9 cellular contexts compared by ENCODE assay signal in genomic region chr4:147590249-147590920, GRCh38. TPM values are rescaled to one million over a fixed set of nuclear protein-coding genes. Genes with fewer than 3 reads are reported as not detected.
DNase-seq lines count a peak whose midpoint lies in the region; ATAC-seq and TF ChIP-seq lines count a peak whose summit lies in the region.
"Had no signal": no experiment of that assay in that cellular context is flagged by ENCODE, and none has a peak within 500 bp of the region (broad histone marks: within the 10 kb centered on the region; RNA-seq: fewer than 3 reads in every experiment).

No MANE protein-coding gene starts in this region.

- no peaks in the 10 kb centered on the region for H3K79me2 ChIP-seq in Loucy (ENCODE audit: insufficient read depth, low read length)

- H3K4me1 Mint-ChIP-seq in CD14-positive monocyte (no peaks in the 10 kb centered on the region), T-cell (peaks cover 0 to 4% (median 0%) of the 10 kb centered on the region in 3 donors)

- no peaks in the 10 kb centered on the region for H3K36me3 ChIP-seq in Loucy (ENCODE audit: insufficient read depth, low read length)

- H4K20me1 ChIP-seq in Loucy (ENCODE audit: insufficient read depth, low read length, poor library complexity, severe bottlenecking) = no peaks in the 10 kb centered on the region

- H3K9ac ChIP-seq in Loucy (ENCODE audit: low read depth, low read length, poor library complexity, severe bottlenecking) = no peak overlapping the region

- H3K4me3 ChIP-seq in Loucy (ENCODE audit: low read length, poor library complexity, severe bottlenecking) = no peak overlapping the region

- POLR2A ChIA-PET in T-cell (lab: Charles Lee) = no interaction called here

- CTCF ChIA-PET in T-cell (lab: Charles Lee) = interaction anchor here (0.7 to 2.6 kb wide), 7 partner anchors 26 to 1269 kb away, joined by 3 to 20 read pairs (median 4); partner anchors contain the start of gene TMEM184C (in 1 of the 2)

- intact Hi-C loops in CD14-positive monocyte (cut with micrococcal nuclease) = no loop called here

- H3K27me3 Mint-ChIP-seq in CD14-positive monocyte (ENCODE audit: low read depth in 3 of 3) = peaks cover 0 to 6% (median 0%) of the 10 kb centered on the region in 3 donors
- H3K27me3 Mint-ChIP-seq in T-cell = peaks cover 2 to 8% of the 10 kb centered on the region in 2 donors

- H3K27ac Mint-ChIP-seq in CD14-positive monocyte (no peak overlapping the region), T-cell (no peak overlapping the region)
- H3K27ac Mint-ChIP-seq: IgD-negative memory B cell had no signal

- no peaks in the 10 kb centered on the region for H3K9me3 ChIP-seq in Loucy (ENCODE audit: insufficient read depth, low read depth, low read length)

- H3K4me1 ChIP-seq in Loucy (ENCODE audit: insufficient read depth, low read length, poor library complexity, severe bottlenecking) = no peaks in the 10 kb centered on the region

- no peaks in the 10 kb centered on the region for H3K36me3 Mint-ChIP-seq in CD14-positive monocyte
- H3K36me3 Mint-ChIP-seq in T-cell = no peaks in the 10 kb centered on the region
- H3K36me3 Mint-ChIP-seq: IgD-negative memory B cell had no signal

- no peak overlapping the region for H3K4me2 ChIP-seq in Loucy (ENCODE audit: low read depth, low read length, poor library complexity, severe bottlenecking)

- no peaks in the 10 kb centered on the region for H3K9me2 ChIP-seq in Loucy (replicated peaks; ENCODE audit: low read depth, low read length)

- DNase-seq in CD14-positive monocyte (ENCODE audit: low spot score) (no peak), T-cell (peak in 27 of 34 experiments; percentile 1 to 37 (median 20)), caudate nucleus (lab: John Stamatoyannopoulos, UW) (peak in 51 of 61 donors; percentile 0 to 69 (median 23)), kidney tubule cell (ENCODE audit: low spot score) (peak; percentile 68)
- DNase-seq in stimulated activated CD4-positive, alpha-beta T cell treated with anti-CD3 and anti-CD28 coated beads, TNF-alpha, amount 100 ng/mL, for 48 hours (ENCODE audit: low read depth in 3 of 3) = peak; percentile 4 to 31 (median 8)

- no peak for TF ChIP-seq POLR2A in GM18505 (IDR thresholded peaks at IDR 0.05; ENCODE audit: borderline replicate concordance, extremely low read depth, insufficient read depth, insufficient read length)

- H3K27me3 ChIP-seq in Loucy (ENCODE audit: insufficient read depth, low read length, poor library complexity, severe bottlenecking) = no peaks in the 10 kb centered on the region

- ATAC-seq in GM19351 (IDR thresholded peaks at IDR 0.05; ENCODE audit: unreplicated experiment) = peak; percentile 47
- no peak for ATAC-seq in T-cell (replicated peaks in 1 of 4)
- ATAC-seq in GM18505 (IDR thresholded peaks at IDR 0.05; ENCODE audit: unreplicated experiment) = no peak

- no peak overlapping the region for H3K27ac ChIP-seq in caudate nucleus (ENCODE audit: low read depth, low read length)

- H2AFZ ChIP-seq in Loucy (ENCODE audit: low read length) = peak overlapping the region; percentile 18; the same call in 1 of the 2 replicates

- H3K4me3 Mint-ChIP-seq in CD14-positive monocyte (no peak overlapping the region), T-cell (no peak overlapping the region)
- H3K4me3 Mint-ChIP-seq: IgD-negative memory B cell had no signal

- peaks cover 0 to 3% (median 0%) of the 10 kb centered on the region in 7 donors for H3K9me3 Mint-ChIP-seq in CD14-positive monocyte
- H3K9me3 Mint-ChIP-seq in T-cell = no peaks in the 10 kb centered on the region

- peak; percentile 77 for TF ChIP-seq CTCF in CD14-positive monocyte (IDR thresholded peaks at IDR 0.05)
- peak; percentile 92 for TF ChIP-seq CTCF in Loucy (conservative IDR thresholded peaks at IDR 0.05; ENCODE audit: low read length)

- H3F3A ChIP-seq in Loucy (ENCODE audit: low read depth) = no peaks in the 10 kb centered on the region

RNA-seq across cellular contexts. Expression of gene TMEM184C, which starts 26.8 kb away (rescaled TPM):
- 10 to 100 TPM; 20.7 to 36.4 TPM for polyA plus RNA-seq in CD14-positive monocyte
- total RNA-seq in T-cell = 10 to 100 TPM; 13.2 to 27.2 (median 21.8) TPM
